Comparison of ENCODE assay signal across 13 cellular contexts in the genomic region with DNA sequence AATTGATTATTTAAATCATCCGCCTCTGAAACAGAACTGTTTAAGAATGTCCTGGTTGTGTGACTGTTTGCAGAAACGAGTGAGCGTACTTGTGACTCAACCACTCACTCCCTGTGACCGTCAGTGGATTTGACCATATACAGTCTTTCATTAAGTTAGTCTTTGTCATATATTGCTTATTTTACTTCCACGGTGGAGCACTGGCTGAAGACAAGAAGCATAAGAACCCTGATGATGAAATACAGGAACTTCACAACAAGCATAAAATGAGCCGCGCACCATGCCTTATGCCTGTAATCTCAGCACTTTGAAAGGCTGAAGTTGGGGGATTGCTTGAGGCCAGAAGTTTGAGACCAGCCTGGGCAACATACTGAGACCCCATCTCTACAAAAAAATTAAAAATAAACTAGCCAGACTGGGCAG.
A peak's percentile ranks its signal among the peaks of the same experiment; 100 is the strongest.
DNase-seq lines count a peak whose midpoint lies in the region; ATAC-seq and TF ChIP-seq lines count a peak whose summit lies in the region.
"Had no signal": no experiment of that assay in that cellular context is flagged by ENCODE, and none has a peak within 500 bp of the region (broad histone marks: within the 10 kb centered on the region; RNA-seq: fewer than 3 reads in every experiment).

No MANE protein-coding gene starts in this region.

- no peaks in the 10 kb centered on the region for H3K27me3 ChIP-seq in psoas muscle (ENCODE audit: insufficient read depth in 3 of 3, low read length in 2 of 3)

- POLR2A ChIA-PET in AG04449 (lab: Yijun Ruan, JAX) (interaction anchor here (1.2 kb wide), 1 partner anchor 28 kb away, joined by 4 read pairs; no protein-coding TSS in a partner anchor), activated B cell treated with CpG ODN at 0.5 μM for 24 hours (lab: Charles Lee) (interaction anchor here (0.6 kb wide), 1 partner anchor 31 kb away, joined by 5 read pairs; no protein-coding TSS in a partner anchor)

- peak; percentile 93 for DNase-seq in AG04449 (ENCODE audit: low read depth, low spot score)
- peak; percentile 82 for DNase-seq in HCEC 1CT
- no peak for DNase-seq in activated B cell treated with CpG ODN at 0.5 μM for 24 hours
- peak; percentile 62 for DNase-seq in kidney tubule cell (ENCODE audit: low spot score)
- DNase-seq in psoas muscle, result no peak
- DNase-seq in globus pallidus (ENCODE audit: low spot score), result no peak
- DNase-seq in iPS-NIHi7 (ENCODE audit: extremely low spot score), result no peak
- DNase-seq in GM03348 (ENCODE audit: low spot score), result no peak
- DNase-seq: Calu3, Karpas-422, kidney glomerular epithelial cell, NCI-H69 had no signal

- no peak overlapping the region for H3K27ac ChIP-seq in psoas muscle

- H3K4me1 ChIP-seq in psoas muscle, result peaks cover 15% of the 10 kb centered on the region

- H3K9me3 ChIP-seq in psoas muscle, result no peaks in the 10 kb centered on the region

- peaks cover 21% of the 10 kb centered on the region for H3K4me1 Mint-ChIP-seq in activated B cell treated with CpG ODN at 0.5 μM for 24 hours

- H3K27ac Mint-ChIP-seq in activated B cell treated with CpG ODN at 0.5 μM for 24 hours, result peak overlapping the region; percentile 19
- H3K27ac Mint-ChIP-seq: activated naive CD4-positive, alpha-beta T cell treated with anti-CD3 and anti-CD28 coated beads, Interleukin-2, amount 50 U/mL, for 24 hours had no signal

- no peaks in the 10 kb centered on the region for H3K36me3 Mint-ChIP-seq in activated B cell treated with CpG ODN at 0.5 μM for 24 hours (ENCODE audit: low read depth)
- H3K36me3 Mint-ChIP-seq: activated naive CD4-positive, alpha-beta T cell treated with anti-CD3 and anti-CD28 coated beads, Interleukin-2, amount 50 U/mL, for 24 hours had no signal

- H3K27me3 Mint-ChIP-seq in activated B cell treated with CpG ODN at 0.5 μM for 24 hours, result no peaks in the 10 kb centered on the region
- H3K27me3 Mint-ChIP-seq: activated naive CD4-positive, alpha-beta T cell treated with anti-CD3 and anti-CD28 coated beads, Interleukin-2, amount 50 U/mL, for 24 hours had no signal

- no peak for ATAC-seq in activated B cell treated with CpG ODN at 0.5 μM for 24 hours (ENCODE audit: low read depth)
- ATAC-seq in psoas muscle, result no peak

- TF ChIP-seq CTCF in AG04449 (IDR thresholded peaks at IDR 0.05; ENCODE audit: insufficient read depth, low read length, missing control alignments) (no peak), activated B cell treated with CpG ODN at 0.5 μM for 24 hours (IDR thresholded peaks at IDR 0.05) (no peak), psoas muscle (IDR thresholded peaks at IDR 0.05) (no peak)

- intact Hi-C loops in activated B cell treated with CpG ODN at 0.5 μM for 24 hours (cut with micrococcal nuclease), result no loop called here
- intact Hi-C loops in psoas muscle (cut with DNase I), result no loop called here

- WGBS in psoas muscle, 3 donors, result 87 to 92% (median 89%) methylated on average over 7 of the region's 7 CpGs

- no peak overlapping the region for H3K4me3 Mint-ChIP-seq in activated B cell treated with CpG ODN at 0.5 μM for 24 hours
- H3K4me3 Mint-ChIP-seq: activated naive CD4-positive, alpha-beta T cell treated with anti-CD3 and anti-CD28 coated beads, Interleukin-2, amount 50 U/mL, for 24 hours had no signal

- H3K36me3 ChIP-seq in psoas muscle (ENCODE audit: insufficient read depth in 1 of 2, low read depth in 1 of 2), result no peaks in the 10 kb centered on the region

- H3K4me3 ChIP-seq in AG04449 (ENCODE audit: low read depth, low read length), result no peak overlapping the region
- H3K4me3 ChIP-seq in psoas muscle, result no peak overlapping the region

- no peaks in the 10 kb centered on the region for H3K9me3 Mint-ChIP-seq in activated B cell treated with CpG ODN at 0.5 μM for 24 hours
- H3K9me3 Mint-ChIP-seq: activated naive CD4-positive, alpha-beta T cell treated with anti-CD3 and anti-CD28 coated beads, Interleukin-2, amount 50 U/mL, for 24 hours had no signal

- CTCF ChIA-PET in AG04449 (lab: Yijun Ruan, JAX), result no interaction called here
- CTCF ChIA-PET in activated B cell treated with CpG ODN at 0.5 μM for 24 hours (lab: Charles Lee), result no interaction called here

Comparison
In these comparisons a context has a peak if more than half of its experiments do, and no peak if none do; other contexts are left out.
1. DNase-seq: peak in AG04449 (single experiment), HCEC 1CT (single experiment) and kidney tubule cell (single experiment); none in activated B cell treated with CpG ODN at 0.5 μM for 24 hours (single experiment), psoas muscle (0 of 2), globus pallidus (single experiment), iPS-NIHi7 (single experiment) and GM03348 (single experiment).